Comparison of ENCODE assay signal across 1 cellular context in genomic region chr10:87505366-87506113, GRCh38.
A peak's percentile ranks its signal among the peaks of the same experiment; 100 is the strongest.
TF ChIP-seq lines count a peak whose summit lies in the region.

No MANE protein-coding gene starts in this region.

TF ChIP-seq in HepG2, 621 proteins besides CTCF, POLR2A, EP300 and RAD21 (continued from another document and continues in another):
- 0 out of 2 replicates have a peak, but pooled peaks have one; percentile 31 for TF ChIP-seq CEBPG (CRISPR knock-in tag; IDR thresholded peaks at IDR 0.05)
- TF ChIP-seq RXRB (CRISPR knock-in tag; IDR thresholded peaks at IDR 0.05; ENCODE audit: borderline replicate concordance): peak; percentile 56; the same call in 1 of the 2 replicates
- TF ChIP-seq ARID4A (CRISPR knock-in tag; IDR thresholded peaks at IDR 0.05; ENCODE audit: borderline replicate concordance): 0 out of 2 replicates have a peak, but pooled peaks have one; percentile 69
- TF ChIP-seq HNF1B (CRISPR knock-in tag; IDR thresholded peaks at IDR 0.05): 0 out of 2 replicates have a peak, but pooled peaks have one; percentile 9
- 0 out of 2 replicates have a peak, but pooled peaks have one; percentile 16 for TF ChIP-seq ZNF691 (CRISPR knock-in tag; IDR thresholded peaks at IDR 0.05; ENCODE audit: borderline replicate concordance, low read depth)
- 0 out of 2 replicates have a peak, but pooled peaks have one; percentile 14 for TF ChIP-seq CSRNP1 (CRISPR knock-in tag; IDR thresholded peaks at IDR 0.05)
- TF ChIP-seq SALL1 (CRISPR knock-in tag; IDR thresholded peaks at IDR 0.05): 0 out of 2 replicates have a peak, but pooled peaks have one; percentile 2
- no peak for TF ChIP-seq BORCS8-MEF2B (CRISPR knock-in tag; IDR thresholded peaks at IDR 0.05)
- no peak; the same call in 1 of the 2 replicates for TF ChIP-seq ZNF607 (CRISPR knock-in tag; IDR thresholded peaks at IDR 0.05; ENCODE audit: borderline replicate concordance)
- TF ChIP-seq MTF1 (CRISPR knock-in tag; IDR thresholded peaks at IDR 0.05): no peak
- TF ChIP-seq XRCC5 (optimal IDR thresholded peaks at IDR 0.05; ENCODE audit: low read length): peak; percentile 19
- TF ChIP-seq ZNF12 (CRISPR knock-in tag; IDR thresholded peaks at IDR 0.05): 0 out of 2 replicates have a peak, but pooled peaks have one; percentile 39
- 0 out of 2 replicates have a peak, but pooled peaks have one; percentile 6 for TF ChIP-seq ZNF710 (CRISPR knock-in tag; IDR thresholded peaks at IDR 0.05; ENCODE audit: borderline replicate concordance)
- peak; percentile 75 for TF ChIP-seq ZBTB7B (CRISPR knock-in tag; IDR thresholded peaks at IDR 0.05)
- TF ChIP-seq ZNF790 (CRISPR knock-in tag; IDR thresholded peaks at IDR 0.05; ENCODE audit: borderline replicate concordance): 0 out of 2 replicates have a peak, but pooled peaks have one; percentile 4
- no peak for TF ChIP-seq NR2F6 (IDR thresholded peaks at IDR 0.05)
- peak; percentile 65; the same call in 1 of the 2 replicates for TF ChIP-seq NR2F6 (CRISPR knock-in tag; IDR thresholded peaks at IDR 0.05)
- 0 out of 2 replicates have a peak, but pooled peaks have one; percentile 21 for TF ChIP-seq ZNF784 (CRISPR knock-in tag; IDR thresholded peaks at IDR 0.05; ENCODE audit: borderline replicate concordance)
- TF ChIP-seq ZBTB39 (CRISPR knock-in tag; IDR thresholded peaks at IDR 0.05): 0 out of 2 replicates have a peak, but pooled peaks have one; percentile 13
- TF ChIP-seq KAT7 (CRISPR knock-in tag; IDR thresholded peaks at IDR 0.05; ENCODE audit: borderline replicate concordance): peak; percentile 93
- no peak for TF ChIP-seq ZNF10 (CRISPR knock-in tag; IDR thresholded peaks at IDR 0.05; ENCODE audit: borderline replicate concordance, low read depth)
- TF ChIP-seq IRX3 (CRISPR knock-in tag; IDR thresholded peaks at IDR 0.05; ENCODE audit: borderline replicate concordance, low read depth): no peak
- peak; percentile 62; the same call in 1 of the 2 replicates for TF ChIP-seq ZNF263 (CRISPR knock-in tag; IDR thresholded peaks at IDR 0.05)
- no peak for TF ChIP-seq ZNF232 (CRISPR knock-in tag; IDR thresholded peaks at IDR 0.05; ENCODE audit: borderline replicate concordance)
- peak; percentile 81 for TF ChIP-seq ZNF292 (CRISPR knock-in tag; IDR thresholded peaks at IDR 0.05; ENCODE audit: borderline replicate concordance, low read depth)
- TF ChIP-seq SAFB2 (CRISPR knock-in tag; IDR thresholded peaks at IDR 0.05; ENCODE audit: borderline replicate concordance, low read depth): 0 out of 2 replicates have a peak, but pooled peaks have one; percentile 5
- 0 out of 2 replicates have a peak, but pooled peaks have one; percentile 68 for TF ChIP-seq ZNF777 (CRISPR knock-in tag; IDR thresholded peaks at IDR 0.05)
- TF ChIP-seq SP140L (CRISPR knock-in tag; IDR thresholded peaks at IDR 0.05; ENCODE audit: borderline replicate concordance): no peak
- TF ChIP-seq GATAD1 (CRISPR knock-in tag; IDR thresholded peaks at IDR 0.05): peak; percentile 62
- TF ChIP-seq ZNF567 (CRISPR knock-in tag; IDR thresholded peaks at IDR 0.05; ENCODE audit: borderline replicate concordance): peak; percentile 47; the same call in 1 of the 2 replicates
- TF ChIP-seq ARID5B (CRISPR knock-in tag; IDR thresholded peaks at IDR 0.05): 0 out of 2 replicates have a peak, but pooled peaks have one; percentile 41
- TF ChIP-seq ZBTB44 (CRISPR knock-in tag; IDR thresholded peaks at IDR 0.05): 0 out of 2 replicates have a peak, but pooled peaks have one; percentile 59
- no peak; the same call in none of the 2 replicates for TF ChIP-seq KMT2B (CRISPR knock-in tag; IDR thresholded peaks at IDR 0.05)
- TF ChIP-seq SALL2 (CRISPR knock-in tag; IDR thresholded peaks at IDR 0.05): no peak
- TF ChIP-seq ATF7-NPFF (CRISPR knock-in tag; IDR thresholded peaks at IDR 0.05; ENCODE audit: low read depth): no peak
- no peak; the same call in 1 of the 2 replicates for TF ChIP-seq FOXO1 (CRISPR knock-in tag; IDR thresholded peaks at IDR 0.05)
- TF ChIP-seq NAIF1 (CRISPR knock-in tag; IDR thresholded peaks at IDR 0.05; ENCODE audit: borderline replicate concordance): peak; percentile 23; the same call in 1 of the 2 replicates
- peak; percentile 72; the same call in 1 of the 2 replicates for TF ChIP-seq ZNF331 (CRISPR knock-in tag; IDR thresholded peaks at IDR 0.05)
